1 cellular context compared by ENCODE assay signal in the genomic region with DNA sequence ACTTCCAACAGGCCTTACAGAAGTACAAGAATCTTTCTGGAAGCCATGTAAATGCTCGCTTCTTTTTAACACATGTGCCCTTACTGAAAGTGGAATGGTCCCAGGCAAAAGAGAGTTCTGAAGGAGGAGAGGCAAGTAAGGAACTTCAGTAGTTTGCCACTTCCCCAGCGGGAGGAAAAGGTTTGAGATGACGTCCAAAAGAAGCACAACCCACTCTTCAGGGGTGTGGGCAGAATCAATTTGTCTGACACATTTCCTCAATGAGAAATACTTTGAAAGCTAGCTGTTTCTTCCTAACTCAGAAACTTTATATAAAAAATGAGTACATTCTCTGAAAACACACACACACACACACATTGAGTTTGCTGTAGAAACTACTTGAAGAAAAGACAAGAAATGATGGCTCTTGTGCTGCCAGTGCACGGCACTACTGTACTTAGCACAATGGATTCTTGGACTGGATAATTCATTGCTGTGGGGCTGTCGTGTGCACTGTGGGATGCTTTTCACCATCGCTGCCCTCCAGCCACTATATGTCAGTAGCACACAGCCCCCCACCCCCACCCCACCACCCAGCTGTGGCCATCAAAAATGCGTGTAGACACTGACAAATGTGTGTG.
TF ChIP-seq lines count a peak whose summit lies in the region.

No MANE protein-coding gene starts in this region.

TF ChIP-seq in SK-N-SH treated with all-trans-retinoic acid at 6 μM for 48 hours, 23 proteins besides CTCF, POLR2A, EP300 and RAD21 (continued from another document):
- TF ChIP-seq, protein P1, sequence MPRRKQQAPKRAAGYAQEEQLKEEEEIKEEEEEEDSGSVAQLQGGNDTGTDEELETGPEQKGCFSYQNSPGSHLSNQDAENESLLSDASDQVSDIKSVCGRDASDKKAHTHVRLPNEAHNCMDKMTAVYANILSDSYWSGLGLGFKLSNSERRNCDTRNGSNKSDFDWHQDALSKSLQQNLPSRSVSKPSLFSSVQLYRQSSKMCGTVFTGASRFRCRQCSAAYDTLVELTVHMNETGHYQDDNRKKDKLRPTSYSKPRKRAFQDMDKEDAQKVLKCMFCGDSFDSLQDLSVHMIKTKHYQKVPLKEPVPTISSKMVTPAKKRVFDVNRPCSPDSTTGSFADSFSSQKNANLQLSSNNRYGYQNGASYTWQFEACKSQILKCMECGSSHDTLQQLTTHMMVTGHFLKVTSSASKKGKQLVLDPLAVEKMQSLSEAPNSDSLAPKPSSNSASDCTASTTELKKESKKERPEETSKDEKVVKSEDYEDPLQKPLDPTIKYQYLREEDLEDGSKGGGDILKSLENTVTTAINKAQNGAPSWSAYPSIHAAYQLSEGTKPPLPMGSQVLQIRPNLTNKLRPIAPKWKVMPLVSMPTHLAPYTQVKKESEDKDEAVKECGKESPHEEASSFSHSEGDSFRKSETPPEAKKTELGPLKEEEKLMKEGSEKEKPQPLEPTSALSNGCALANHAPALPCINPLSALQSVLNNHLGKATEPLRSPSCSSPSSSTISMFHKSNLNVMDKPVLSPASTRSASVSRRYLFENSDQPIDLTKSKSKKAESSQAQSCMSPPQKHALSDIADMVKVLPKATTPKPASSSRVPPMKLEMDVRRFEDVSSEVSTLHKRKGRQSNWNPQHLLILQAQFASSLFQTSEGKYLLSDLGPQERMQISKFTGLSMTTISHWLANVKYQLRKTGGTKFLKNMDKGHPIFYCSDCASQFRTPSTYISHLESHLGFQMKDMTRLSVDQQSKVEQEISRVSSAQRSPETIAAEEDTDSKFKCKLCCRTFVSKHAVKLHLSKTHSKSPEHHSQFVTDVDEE (CRISPR knock-in tag; IDR thresholded peaks at IDR 0.05) = no peak
TF ChIP-seq in SK-N-SH treated with all-trans-retinoic acid at 6 μM for 48 hours: peak in this region for 0.
